19 cellular contexts compared by ENCODE assay signal in the genomic region with DNA sequence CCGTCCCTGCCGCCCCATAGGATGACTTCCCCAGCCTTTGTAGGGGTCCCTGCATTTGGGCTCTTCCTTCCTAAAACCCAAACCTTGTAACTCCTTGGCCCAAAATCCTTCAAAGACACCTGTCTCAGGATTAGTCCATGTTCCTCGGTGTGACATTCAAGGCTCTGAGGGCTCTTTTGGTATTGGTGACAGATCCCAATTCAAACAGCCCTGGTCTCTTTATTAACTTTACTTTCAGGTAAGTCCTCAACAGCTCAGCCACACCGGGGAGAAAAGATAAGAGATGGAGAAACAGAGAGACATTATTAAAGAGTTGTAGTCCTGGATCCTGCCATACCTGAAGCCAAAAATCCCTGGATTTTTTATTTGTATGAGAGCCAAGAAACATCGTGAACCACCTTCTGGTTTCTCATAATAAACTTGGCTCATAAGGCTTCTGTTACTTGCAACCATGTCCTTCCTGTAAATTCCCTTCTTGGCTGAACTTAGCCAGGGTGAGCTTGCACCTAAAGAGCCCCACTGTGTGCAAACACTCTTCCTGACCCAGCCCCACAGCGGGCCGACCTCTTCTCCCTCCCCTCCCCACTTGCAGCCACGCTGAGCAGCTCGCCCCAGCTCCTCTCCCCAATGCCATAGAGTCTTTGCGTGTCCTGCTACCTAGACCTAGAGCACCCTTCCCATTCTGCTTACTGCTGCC. TPM values are rescaled to one million over a fixed set of nuclear protein-coding genes. Genes with fewer than 3 reads are reported as not detected.
A peak's percentile ranks its signal among the peaks of the same experiment; 100 is the strongest.
DNase-seq lines count a peak whose midpoint lies in the region; ATAC-seq, FAIRE-seq and TF ChIP-seq lines count a peak whose summit lies in the region.
"Had no signal": no experiment of that assay in that cellular context is flagged by ENCODE, and none has a peak within 500 bp of the region (broad histone marks: within the 10 kb centered on the region; RNA-seq: fewer than 3 reads in every experiment).

No MANE protein-coding gene starts in this region.

- RAD21 ChIA-PET in GM12878 (lab: Charles Lee; ENCODE audit: unreplicated experiment): interaction anchor here (1.3 to 15.6 kb wide), 6 partner anchors 10 to 50 kb away, joined by 4 to 538 read pairs (median 13); partner anchors contain the start of gene LAPTM5

- TF ChIP-seq EP300 in GM12878 (IDR thresholded peaks at IDR 0.05; ENCODE audit: borderline replicate concordance in 1 of 2, control insufficient read depth in 1 of 2, low read depth in 2 of 2, low read length in 2 of 2): no peak

- in situ Hi-C loops in GM12878 (cut with MboI): no loop called here

- no peak overlapping the region for H2AFZ ChIP-seq in GM12878 (ENCODE audit: control insufficient read depth, low read depth, low read length)

- BruUV-seq in GM12878 (replicated peaks; lab: Mats Ljungman, UMichigan): no TSS peak

- peak; percentile 71 for FAIRE-seq in GM12892 (lab: Jason Lieb, UNC)
- FAIRE-seq in GM12878 (lab: Jason Lieb, UNC): no peak
- FAIRE-seq: H1 had no signal

- no peak overlapping the region for H3K9ac ChIP-seq in GM12878 (ENCODE audit: control insufficient read depth, insufficient read depth, low read length)
- H3K9ac ChIP-seq: KMS-11, SK-N-SH had no signal

- peaks cover 31% of the 10 kb centered on the region for H3K36me3 Mint-ChIP-seq in CD4-positive, CD25-positive, alpha-beta regulatory T cell
- no peaks in the 10 kb centered on the region for H3K36me3 Mint-ChIP-seq in nephron progenitor cell (ENCODE audit: low read depth)

- TF ChIP-seq POLR2A in GM12892 (IDR thresholded peaks at IDR 0.05; ENCODE audit: low read depth, low read length) (no peak), GM12878 (IDR thresholded peaks at IDR 0.05; ENCODE audit: low read depth, low read length) (no peak)

- peaks cover 0 to 2% (median 0%) of the 10 kb centered on the region in 7 donors for H3K9me3 Mint-ChIP-seq in CD4-positive, CD25-positive, alpha-beta regulatory T cell
- no peaks in the 10 kb centered on the region for H3K9me3 Mint-ChIP-seq in nephron progenitor cell

- no peaks in the 10 kb centered on the region for H3K9me3 ChIP-seq in CD4-positive, CD25-positive, alpha-beta regulatory T cell (ENCODE audit: control insufficient read depth in 2 of 2, low read length in 2 of 2)
- H3K9me3 ChIP-seq in GM12878 (replicated peaks; ENCODE audit: control insufficient read depth, insufficient read depth, low read length): no peaks in the 10 kb centered on the region
- H3K9me3 ChIP-seq: esophagus squamous epithelium, SK-N-SH, transverse colon had no signal

- no peaks in the 10 kb centered on the region for H3K79me2 ChIP-seq in GM12878 (ENCODE audit: control insufficient read depth, insufficient read depth, low read length)

- no peak for ATAC-seq in CD4-positive, CD25-positive, alpha-beta regulatory T cell (ENCODE audit: low read depth in 2 of 2)
- ATAC-seq in GM12878: no peak
- no peak for ATAC-seq in HG02588 (IDR thresholded peaks at IDR 0.05; ENCODE audit: unreplicated experiment)
- ATAC-seq in HG03439 (IDR thresholded peaks at IDR 0.05; ENCODE audit: unreplicated experiment): no peak

- SMC1A ChIA-PET in GM12878 (lab: Charles Lee; ENCODE audit: uncharacterized antibody, unreplicated experiment): interaction anchor here (0.7 to 21.5 kb wide), 3 partner anchors 11 to 48 kb away, joined by 3 to 556 read pairs (median 18); partner anchors contain the start of gene LAPTM5

- no peaks in the 10 kb centered on the region; the same call in 1 of the 2 replicates for H4K20me1 ChIP-seq in GM12878 (ENCODE audit: control insufficient read depth, insufficient read depth)

- DNase-seq in CD4-positive, CD25-positive, alpha-beta regulatory T cell: no peak
- DNase-seq in GM12892 (ENCODE audit: insufficient read length) (no peak), GM12878 (ENCODE audit: low read depth, low spot score) (no peak), nephron progenitor cell (no peak), NK-92 (lab: John Stamatoyannopoulos, UW; ENCODE audit: unreplicated experiment) (no peak), C1 segment of cervical spinal cord (lab: John Stamatoyannopoulos, UW) (no peak)
- DNase-seq: DMS 273 treated with DMSO at 0.1 percent for 48 hours; esophagus squamous epithelium; NCI-H1105; SK-N-SH; stimulated activated CD4-positive, alpha-beta T cell treated with anti-CD3 and anti-CD28 coated beads, Interleukin-4, amount 100 ng/mL, for 24 hours; transverse colon had no signal

- H3K4me2 ChIP-seq in GM12878 (ENCODE audit: control insufficient read depth, insufficient read depth): no peak overlapping the region
- H3K4me2 ChIP-seq: KMS-11, SK-N-SH had no signal

- H3K27me3 Mint-ChIP-seq in CD4-positive, CD25-positive, alpha-beta regulatory T cell: no peaks in the 10 kb centered on the region
- H3K27me3 Mint-ChIP-seq in nephron progenitor cell (ENCODE audit: low read depth, poor library complexity): no peaks in the 10 kb centered on the region

- POLR2A ChIA-PET in GM12878 (lab: Charles Lee): interaction anchor here (0.5 to 7.0 kb wide), 6 partner anchors 9 to 137 kb away, joined by 3 to 96 read pairs (median 8); partner anchors contain the start of gene LAPTM5

- peaks cover 39% of the 10 kb centered on the region for H3K36me3 ChIP-seq in CD4-positive, CD25-positive, alpha-beta regulatory T cell (ENCODE audit: control insufficient read depth, insufficient read depth, low read length)
- H3K36me3 ChIP-seq in GM12878 (ENCODE audit: control insufficient read depth in 2 of 2, insufficient read depth in 2 of 2, low read length in 1 of 2): peaks cover 20 to 24% of the 10 kb centered on the region in 2 experiments; a peak in 3 of 4 replicates
- H3K36me3 ChIP-seq: transverse colon had no signal

- 81% methylated on average over 10 of the region's 10 CpGs for WGBS in GM12878 (ENCODE audit: insufficient coverage, insufficient replicate concordance, low lambda C conversion rate, missing lambda C conversion rate)

- peaks cover 0 to 30% (median 9%) of the 10 kb centered on the region in 4 donors for H3K4me1 Mint-ChIP-seq in CD4-positive, CD25-positive, alpha-beta regulatory T cell
- peaks cover 61% of the 10 kb centered on the region for H3K4me1 Mint-ChIP-seq in nephron progenitor cell

- intact Hi-C loops in GM12878 (cut with micrococcal nuclease; ENCODE audit: unreplicated experiment): no loop called here

- H3K4me3 Mint-ChIP-seq in CD4-positive, CD25-positive, alpha-beta regulatory T cell: peak overlapping the region in 3 of 4 donors; percentile 8 to 51 (median 24)
- H3K4me3 Mint-ChIP-seq in nephron progenitor cell: no peak overlapping the region

- peaks cover 8% of the 10 kb centered on the region for H3K4me1 ChIP-seq in CD4-positive, CD25-positive, alpha-beta regulatory T cell (ENCODE audit: control insufficient read depth, insufficient read depth, low read length, poor library complexity, severe bottlenecking)
- H3K4me1 ChIP-seq in GM12878 (ENCODE audit: control insufficient read depth, insufficient read depth, low read length): peaks cover 23% of the 10 kb centered on the region
- H3K4me1 ChIP-seq: esophagus squamous epithelium, transverse colon had no signal

- CTCF ChIA-PET in GM12878 (lab: Yijun Ruan, JAX): interaction anchor here (0.6 to 11.2 kb wide), 4 partner anchors 11 to 49 kb away, joined by 4 to 221 read pairs (median 43); partner anchors contain the start of gene LAPTM5

- TF ChIP-seq RAD21 in GM12878 (IDR thresholded peaks at IDR 0.05; ENCODE audit: insufficient read depth, low read depth, low read length): no peak

- no peak overlapping the region for H3K27ac ChIP-seq in CD4-positive, CD25-positive, alpha-beta regulatory T cell (ENCODE audit: insufficient read depth, low read length, poor library complexity, severe bottlenecking)
- H3K27ac ChIP-seq in GM12878 (ENCODE audit: control insufficient read depth, insufficient read depth): no peak overlapping the region
- H3K27ac ChIP-seq: esophagus squamous epithelium, KMS-11, transverse colon had no signal

- no peak for TF ChIP-seq CTCF in GM12878 (IDR thresholded peaks at IDR 0.05 in 2 of 3, conservative IDR thresholded peaks at IDR 0.05 in 1 of 3; ENCODE audit: control insufficient read depth in 2 of 3, extremely low read depth in 1 of 3, insufficient read depth in 1 of 3, low read depth in 3 of 3, low read length in 3 of 3)
- no peak for TF ChIP-seq CTCF in nephron progenitor cell (IDR thresholded peaks at IDR 0.05)

- H3K4me3 ChIP-seq in CD4-positive, CD25-positive, alpha-beta regulatory T cell (ENCODE audit: low read depth, low read length): no peak overlapping the region
- no peak overlapping the region for H3K4me3 ChIP-seq in GM12878
- H3K4me3 ChIP-seq: esophagus squamous epithelium, transverse colon had no signal

- no peaks in the 10 kb centered on the region for H3K27me3 ChIP-seq in CD4-positive, CD25-positive, alpha-beta regulatory T cell (ENCODE audit: control insufficient read depth, insufficient read depth, low read length)
- no peaks in the 10 kb centered on the region for H3K27me3 ChIP-seq in GM12878 (replicated peaks in 1 of 2; ENCODE audit: control insufficient read depth in 2 of 2, insufficient read depth in 2 of 2, low read length in 1 of 2)
- H3K27me3 ChIP-seq: esophagus squamous epithelium, transverse colon had no signal

- H3K27ac Mint-ChIP-seq in CD4-positive, CD25-positive, alpha-beta regulatory T cell: peak overlapping the region; percentile 86 to 92 (median 89)
- H3K27ac Mint-ChIP-seq in nephron progenitor cell: peak overlapping the region; percentile 97
- H3K27ac Mint-ChIP-seq: progenitor cell of endocrine pancreas had no signal

RNA-seq across cellular contexts. Expression of gene MATN1, which starts 7.9 kb away (rescaled TPM):
- 1.9 TPM for total RNA-seq in CD4-positive, CD25-positive, alpha-beta regulatory T cell
- not detected for polyA plus RNA-seq in CD4-positive, CD25-positive, alpha-beta regulatory T cell
- 0.30 TPM for polyA plus RNA-seq in GM12892 (2012; ENCODE audit: missing spikeins)
- 0.51 and 1.9 TPM in 2 replicates for total RNA-seq in GM12878 (2013; cell fraction: nucleolus; rRNA removed)
- 0.11 and 0.27 TPM in 2 replicates for total RNA-seq in GM12878 (2014; rRNA removed)
- 0.04 TPM in 1 of 2 replicates, not detected in the other for total RNA-seq in GM12878 (2014; rRNA removed; fragmentation: Illumina TruSeq; extraction: Trizol)
- total RNA-seq in GM12878 (2021): 0.21 and 0.24 TPM in 2 replicates
- 0.31 TPM for polyA plus RNA-seq in GM12878 (2011; ENCODE audit: low read depth)
- 0.36 and 0.50 TPM in 2 replicates for polyA plus RNA-seq in GM12878 (2011; rRNA removed)
- polyA plus RNA-seq in GM12878 (2011; cell fraction: cytosol; rRNA removed): 0.67 and 0.77 TPM in 2 replicates
- 1.5 and 2.1 TPM in 2 replicates for polyA plus RNA-seq in GM12878 (2011; cell fraction: nucleus; rRNA removed)
- 0.48 and 0.60 TPM in 2 replicates for polyA plus RNA-seq in GM12878 (2012)
- polyA plus RNA-seq in GM12878 (2014; fragmentation: Illumina TruSeq; extraction: Trizol): 0.07 and 0.11 TPM in 2 replicates
- under 1 TPM in 1 of 2 experiments, not detected in 1; 0.07 TPM for polyA plus RNA-seq in GM12878 (2014; fragmentation: Nextera tagmentation; extraction: Ambion mirVana)
- polyA plus RNA-seq in GM12878 (2014; rRNA removed): 0.10 and 0.46 TPM in 2 replicates
- polyA plus RNA-seq in GM12878 (2016; fragmentation: Nextera tagmentation; extraction: Ambion mirVana): under 1 TPM; 0.09 to 0.44 TPM
- 0.22 and 0.72 TPM in 2 replicates for polyA minus RNA-seq in GM12878 (2011; rRNA and poly(A)+ RNA removed)
- not detected in 2 replicates for polyA minus RNA-seq in GM12878 (2011; cell fraction: cytosol; rRNA and poly(A)+ RNA removed)
- 0.67 and 1.3 TPM in 2 replicates for polyA minus RNA-seq in GM12878 (2011; cell fraction: nucleus; rRNA and poly(A)+ RNA removed)
- total RNA-seq: bronchial epithelial cell, esophagus squamous epithelium, transverse colon had no signal
- polyA plus RNA-seq: liver had no signal

RNA-seq across cellular contexts. Expression of gene LAPTM5, which starts 26.3 kb away (rescaled TPM):
- total RNA-seq in CD4-positive, CD25-positive, alpha-beta regulatory T cell: 589 TPM
- polyA plus RNA-seq in CD4-positive, CD25-positive, alpha-beta regulatory T cell: 100 to 1,000 TPM; 552 to 687 (median 620) TPM
- polyA plus RNA-seq in GM12892 (2012; ENCODE audit: missing spikeins): 808 TPM
- 345 and 349 TPM in 2 replicates for total RNA-seq in GM12878 (2013; cell fraction: nucleolus; rRNA removed)
- 360 and 370 TPM in 2 replicates for total RNA-seq in GM12878 (2014; rRNA removed)
- total RNA-seq in GM12878 (2014; rRNA removed; fragmentation: Illumina TruSeq; extraction: Trizol): 423 and 431 TPM in 2 replicates
- total RNA-seq in GM12878 (2021): 740 and 758 TPM in 2 replicates
- polyA plus RNA-seq in GM12878 (2011; ENCODE audit: low read depth): 582 TPM
- polyA plus RNA-seq in GM12878 (2011; rRNA removed): 411 and 682 TPM in 2 replicates
- polyA plus RNA-seq in GM12878 (2011; cell fraction: cytosol; rRNA removed): 985 and 1,156 TPM in 2 replicates
- polyA plus RNA-seq in GM12878 (2011; cell fraction: nucleus; rRNA removed): 492 and 615 TPM in 2 replicates
- polyA plus RNA-seq in GM12878 (2012): 791 and 943 TPM in 2 replicates
- 972 and 1,013 TPM in 2 replicates for polyA plus RNA-seq in GM12878 (2014; fragmentation: Illumina TruSeq; extraction: Trizol)
- polyA plus RNA-seq in GM12878 (2014; fragmentation: Nextera tagmentation; extraction: Ambion mirVana): 10 to 100 TPM; 24.1 to 48.8 TPM
- polyA plus RNA-seq in GM12878 (2014; rRNA removed): 675 and 692 TPM in 2 replicates
- polyA plus RNA-seq in GM12878 (2016; fragmentation: Nextera tagmentation; extraction: Ambion mirVana): 1,000 to 10,000 TPM in 1 of 2 experiments, 100 to 1,000 TPM in 1; 977 to 1,034 TPM
- 1,330 and 1,556 TPM in 2 replicates for polyA minus RNA-seq in GM12878 (2011; rRNA and poly(A)+ RNA removed)
- 364 and 402 TPM in 2 replicates for polyA minus RNA-seq in GM12878 (2011; cell fraction: cytosol; rRNA and poly(A)+ RNA removed)
- 131 and 171 TPM in 2 replicates for polyA minus RNA-seq in GM12878 (2011; cell fraction: nucleus; rRNA and poly(A)+ RNA removed)
- total RNA-seq: progenitor cell of endocrine pancreas had no signal
